In genomic region chr17:39652635-39653315, GRCh38 we compare ENCODE assay signal across 9 cellular contexts. TPM values are rescaled to one million over a fixed set of nuclear protein-coding genes. Genes with fewer than 3 reads are reported as not detected.
DNase-seq lines count a peak whose midpoint lies in the region; ATAC-seq and TF ChIP-seq lines count a peak whose summit lies in the region.
"Had no signal": no experiment of that assay in that cellular context is flagged by ENCODE, and none has a peak within 500 bp of the region (broad histone marks: within the 10 kb centered on the region; RNA-seq: fewer than 3 reads in every experiment).

No MANE protein-coding gene starts in this region.

- no peaks in the 10 kb centered on the region for H3K9me3 ChIP-seq in left ventricle myocardium inferior (replicated peaks)
- H3K9me3 ChIP-seq: BLaER1 treated with 17β-estradiol and CSF1 and Interleukin-3, amounts not matched to agents 10 nM and 100 nM; gastrocnemius medialis had no signal

- ATAC-seq in left ventricle myocardium superior (no peak), GM18519 (IDR thresholded peaks at IDR 0.05; ENCODE audit: low FRiP score, unreplicated experiment) (no peak), GM21367 (IDR thresholded peaks at IDR 0.05; ENCODE audit: unreplicated experiment) (no peak)
- ATAC-seq: gastrocnemius medialis had no signal

- intact Hi-C loops in left ventricle myocardium inferior (cut with micrococcal nuclease): no loop called here
- intact Hi-C loops in left ventricle myocardium superior (cut with micrococcal nuclease): no loop called here

- H3K27ac ChIP-seq in left ventricle myocardium inferior (replicated peaks): peak overlapping the region; percentile 50
- H3K27ac ChIP-seq: BLaER1 treated with 17β-estradiol and CSF1 and Interleukin-3, amounts not matched to agents 10 nM and 100 nM; gastrocnemius medialis had no signal

- H3K36me3 ChIP-seq in left ventricle myocardium inferior: no peaks in the 10 kb centered on the region
- H3K36me3 ChIP-seq: gastrocnemius medialis had no signal

- no peak for DNase-seq in left ventricle myocardium inferior
- DNase-seq in left ventricle myocardium superior: no peak
- DNase-seq in left kidney (ENCODE audit: low read depth, low spot score): peak; percentile 66
- no peak for DNase-seq in NCI-H446 (lab: John Stamatoyannopoulos, UW)
- DNase-seq: gastrocnemius medialis had no signal

- H3K4me1 ChIP-seq in left ventricle myocardium inferior: peaks cover 37% of the 10 kb centered on the region

- no peaks in the 10 kb centered on the region for H3K27me3 ChIP-seq in left ventricle myocardium inferior (ENCODE audit: low read depth)
- H3K27me3 ChIP-seq: BLaER1 treated with 17β-estradiol and CSF1 and Interleukin-3, amounts not matched to agents 10 nM and 100 nM; gastrocnemius medialis had no signal

- H3K4me3 ChIP-seq in left ventricle myocardium inferior: no peak overlapping the region
- H3K4me3 ChIP-seq: BLaER1 treated with 17β-estradiol and CSF1 and Interleukin-3, amounts not matched to agents 10 nM and 100 nM; gastrocnemius medialis had no signal

- TF ChIP-seq CTCF in left ventricle myocardium inferior (IDR thresholded peaks at IDR 0.05; ENCODE audit: borderline replicate concordance): no peak

RNA-seq across cellular contexts. Expression of gene TCAP, which starts 12.4 kb away (rescaled TPM):
- total RNA-seq in left ventricle myocardium inferior: 5,825 TPM
- 4,965 TPM for total RNA-seq in left ventricle myocardium superior

RNA-seq across cellular contexts. Expression of gene PNMT, which starts 15.5 kb away (rescaled TPM):
- total RNA-seq in left ventricle myocardium inferior (7.6 TPM), left ventricle myocardium superior (5.8 TPM)
- total RNA-seq: NCI-H460 had no signal

RNA-seq across cellular contexts. Expression of gene STARD3, which starts 15.8 kb away (rescaled TPM):
- total RNA-seq in left ventricle myocardium inferior: 15.7 TPM
- 18.7 TPM for total RNA-seq in left ventricle myocardium superior

RNA-seq across cellular contexts. Expression of gene PPP1R1B, which starts 26.0 kb away (rescaled TPM):
- total RNA-seq in left ventricle myocardium inferior (0.36 TPM), left ventricle myocardium superior (0.55 TPM)

RNA-seq across cellular contexts. Expression of gene PGAP3, which starts 35.1 kb away (rescaled TPM):
- total RNA-seq in left ventricle myocardium inferior (10.7 TPM), left ventricle myocardium superior (7.3 TPM)
